Comparison of ENCODE assay signal across 38 cellular contexts in genomic region chr20:37810027-37810426, GRCh38.
"Had no signal": no experiment of that assay in that cellular context is flagged by ENCODE, and none has a peak within 500 bp of the region (broad histone marks: within the 10 kb centered on the region; RNA-seq: fewer than 3 reads in every experiment).

No MANE protein-coding gene starts in this region.

- H3K27ac ChIP-seq: adrenal gland, body of pancreas, brain microvascular endothelial cell, breast epithelium, VCaP had no signal

- H3K9me3 ChIP-seq: adrenal gland, body of pancreas, breast epithelium had no signal

- H3K27me3 Mint-ChIP-seq: activated B cell treated with CpG ODN at 0.5 μM for 24 hours; activated CD4-positive, alpha-beta memory T cell treated with anti-CD3 and anti-CD28 coated beads for 36 hours; activated CD4-positive, alpha-beta T cell treated with anti-CD3 and anti-CD28 coated beads, Interleukin-2, amount 10 ng/mL, durations not matched to agents 24 days and 14 days; activated CD8-positive, alpha-beta T cell treated with anti-CD3 and anti-CD28 coated beads for 36 hours; activated naive CD8-positive, alpha-beta T cell treated with anti-CD3 and anti-CD28 coated beads for 36 hours; activated T-helper 17 cell treated with anti-CD3 and anti-CD28 coated beads, Interleukin-2, amount 50 U/mL, for 72 hours had no signal

- H3K9me3 Mint-ChIP-seq: activated B cell treated with CpG ODN at 0.5 μM for 24 hours; activated CD4-positive, alpha-beta memory T cell treated with anti-CD3 and anti-CD28 coated beads for 36 hours; activated CD4-positive, alpha-beta T cell treated with anti-CD3 and anti-CD28 coated beads, Interleukin-2, amount 10 ng/mL, durations not matched to agents 24 days and 14 days; activated CD8-positive, alpha-beta T cell treated with anti-CD3 and anti-CD28 coated beads for 36 hours; activated naive CD4-positive, alpha-beta T cell treated with anti-CD3 and anti-CD28 coated beads for 36 hours; activated naive CD4-positive, alpha-beta T cell treated with anti-CD3 and anti-CD28 coated beads, Interleukin-2, amount 50 U/mL, for 72 hours; activated naive CD8-positive, alpha-beta T cell treated with anti-CD3 and anti-CD28 coated beads for 36 hours; activated T-cell treated with anti-CD3 and anti-CD28 coated beads, Interleukin-2, amount 50 U/mL, for 4 hours; activated T-cell treated with anti-CD3 and anti-CD28 coated beads, Interleukin-2, amount 50 U/mL, for 72 hours; activated T-helper 1 cell treated with anti-CD3 and anti-CD28 coated beads, Interleukin-12 subunit alpha, Interleukin-12 subunit beta, Interleukin-2, Interleukin-4 antibody, amounts not matched to agents 30 ng/mL and 10 ng/mL and 1 ng/mL, durations not matched to agents 14 hours and 24 hours and 36 hours; activated T-helper 17 cell treated with anti-CD3 and anti-CD28 coated beads, Interleukin-2, amount 50 U/mL, for 72 hours; T-helper 1 cell treated with Interleukin-12 subunit alpha and Interleukin-12 subunit beta and Interleukin-4 antibody, amounts not matched to agents 30 μg/mL and 1 μg/mL, for 36 hours; T-helper 2 cell treated with Interferon-gamma antibody and Interleukin-4, amounts not matched to agents 5 μg/mL and 100 μg/mL, for 36 hours had no signal

- H3K4me1 ChIP-seq: body of pancreas, breast epithelium had no signal

- H3K4me3 Mint-ChIP-seq: activated B cell treated with CpG ODN at 0.5 μM for 24 hours; activated CD4-positive, alpha-beta memory T cell treated with anti-CD3 and anti-CD28 coated beads for 36 hours; activated CD4-positive, alpha-beta T cell treated with anti-CD3 and anti-CD28 coated beads, Interleukin-2, amount 10 ng/mL, durations not matched to agents 24 days and 14 days; activated CD8-positive, alpha-beta T cell treated with anti-CD3 and anti-CD28 coated beads for 36 hours; activated naive CD4-positive, alpha-beta T cell treated with anti-CD3 and anti-CD28 coated beads for 36 hours; activated naive CD8-positive, alpha-beta T cell treated with anti-CD3 and anti-CD28 coated beads for 36 hours; activated T-cell treated with anti-CD3 and anti-CD28 coated beads, Interleukin-2, amount 50 U/mL, for 4 hours; activated T-cell treated with anti-CD3 and anti-CD28 coated beads, Interleukin-2, amount 50 U/mL, for 72 hours; activated T-helper 1 cell treated with anti-CD3 and anti-CD28 coated beads, Interleukin-12 subunit alpha, Interleukin-12 subunit beta, Interleukin-2, Interleukin-4 antibody, amounts not matched to agents 30 ng/mL and 10 ng/mL and 1 ng/mL, durations not matched to agents 14 hours and 24 hours and 36 hours; activated T-helper 17 cell treated with anti-CD3 and anti-CD28 coated beads, Interleukin-2, amount 50 U/mL, for 72 hours; T-helper 1 cell treated with Interleukin-12 subunit alpha and Interleukin-12 subunit beta and Interleukin-4 antibody, amounts not matched to agents 30 μg/mL and 1 μg/mL, for 36 hours; T-helper 2 cell treated with Interferon-gamma antibody and Interleukin-4, amounts not matched to agents 5 μg/mL and 100 μg/mL, for 36 hours had no signal

- H3K36me3 ChIP-seq: adrenal gland, brain microvascular endothelial cell, breast epithelium had no signal

- H3K27ac Mint-ChIP-seq: activated B cell treated with CpG ODN at 0.5 μM for 24 hours; activated CD4-positive, alpha-beta memory T cell treated with anti-CD3 and anti-CD28 coated beads for 36 hours; activated CD4-positive, alpha-beta T cell treated with anti-CD3 and anti-CD28 coated beads, Interleukin-2, amount 10 ng/mL, durations not matched to agents 24 days and 14 days; activated CD8-positive, alpha-beta T cell treated with anti-CD3 and anti-CD28 coated beads for 36 hours; activated naive CD4-positive, alpha-beta T cell treated with anti-CD3 and anti-CD28 coated beads for 36 hours; activated naive CD4-positive, alpha-beta T cell treated with anti-CD3 and anti-CD28 coated beads, Interleukin-2, amount 50 U/mL, for 72 hours; activated naive CD8-positive, alpha-beta T cell treated with anti-CD3 and anti-CD28 coated beads for 36 hours; activated T-cell treated with anti-CD3 and anti-CD28 coated beads, Interleukin-2, amount 50 U/mL, for 72 hours; activated T-helper 1 cell treated with anti-CD3 and anti-CD28 coated beads, Interleukin-12 subunit alpha, Interleukin-12 subunit beta, Interleukin-2, Interleukin-4 antibody, amounts not matched to agents 30 ng/mL and 10 ng/mL and 1 ng/mL, durations not matched to agents 14 hours and 24 hours and 36 hours; activated T-helper 17 cell treated with anti-CD3 and anti-CD28 coated beads, Interleukin-2, amount 50 U/mL, for 72 hours; T-helper 1 cell treated with Interleukin-12 subunit alpha and Interleukin-12 subunit beta and Interleukin-4 antibody, amounts not matched to agents 30 μg/mL and 1 μg/mL, for 36 hours; T-helper 2 cell treated with Interferon-gamma antibody and Interleukin-4, amounts not matched to agents 5 μg/mL and 100 μg/mL, for 36 hours had no signal

- H3K27me3 ChIP-seq: adrenal gland, body of pancreas, brain microvascular endothelial cell, breast epithelium had no signal

- H3K4me1 Mint-ChIP-seq: activated CD4-positive, alpha-beta T cell treated with anti-CD3 and anti-CD28 coated beads, Interleukin-2, amount 10 ng/mL, durations not matched to agents 24 days and 14 days; activated naive CD8-positive, alpha-beta T cell treated with anti-CD3 and anti-CD28 coated beads for 36 hours; activated T-helper 17 cell treated with anti-CD3 and anti-CD28 coated beads, Interleukin-2, amount 50 U/mL, for 72 hours had no signal

- H3K4me3 ChIP-seq: adrenal gland, body of pancreas, breast epithelium had no signal

- DNase-seq: activated B cell treated with CpG ODN at 0.5 μM for 24 hours; activated CD4-positive, alpha-beta memory T cell treated with anti-CD3 and anti-CD28 coated beads for 36 hours; activated CD4-positive, alpha-beta T cell treated with anti-CD3 and anti-CD28 coated beads for 4 hours; activated CD4-positive, alpha-beta T cell treated with anti-CD3 and anti-CD28 coated beads, Interleukin-2, amount 10 ng/mL, durations not matched to agents 24 days and 14 days; activated CD4-positive, alpha-beta T cell treated with anti-CD3 and anti-CD28 coated beads, Interleukin-2, amount 50 U/mL, for 1 hour; activated CD4-positive, alpha-beta T cell treated with anti-CD3 and anti-CD28 coated beads, Interleukin-2, amount 50 U/mL, for 4 hours; activated CD4-positive, CD25-positive, alpha-beta regulatory T cell treated with anti-CD3 and anti-CD28 coated beads, Interleukin-2, amount 50 U/mL, for 72 hours; activated CD8-positive, alpha-beta memory T cell treated with anti-CD3 and anti-CD28 coated beads, Interleukin-2, amount 50 U/mL, for 4 hours; activated CD8-positive, alpha-beta T cell treated with anti-CD3 and anti-CD28 coated beads for 36 hours; activated effector memory CD4-positive, alpha-beta T cell treated with anti-CD3 and anti-CD28 coated beads, Interleukin-2, amount 50 U/mL, for 16 hours; activated gamma-delta T cell treated with Interleukin-2 at 50 U/mL for 16 hours; activated naive CD4-positive, alpha-beta T cell; activated naive CD4-positive, alpha-beta T cell treated with anti-CD3 and anti-CD28 coated beads for 36 hours; activated naive CD4-positive, alpha-beta T cell treated with anti-CD3 and anti-CD28 coated beads, Interleukin-2, amount 50 U/mL, for 16 hours; activated naive CD8-positive, alpha-beta T cell treated with anti-CD3 and anti-CD28 coated beads for 36 hours; activated T-cell treated with anti-CD3 and anti-CD28 coated beads for 4 hours; activated T-cell treated with anti-CD3 and anti-CD28 coated beads, Interleukin-2, amount 50 U/mL, for 1 hour; activated T-cell treated with anti-CD3 and anti-CD28 coated beads, Interleukin-2, amount 50 U/mL, for 4 hours; activated T-cell treated with anti-CD3 and anti-CD28 coated beads, Interleukin-2, amount 50 U/mL, for 72 hours; adrenal gland; amniotic stem cell; aorta; body of pancreas; brain microvascular endothelial cell; central memory CD4-positive, alpha-beta T cell; SW 1271; T-helper 1 cell; T-helper 2 cell; T-helper 9 cell had no signal

- FAIRE-seq: astrocyte, TTC549 had no signal

- ATAC-seq: activated CD8-positive, alpha-beta T cell treated with anti-CD3 and anti-CD28 coated beads for 36 hours; activated naive CD4-positive, alpha-beta T cell treated with anti-CD3 and anti-CD28 coated beads, Interleukin-2, amount 50 U/mL, for 72 hours; activated T-cell treated with anti-CD3 and anti-CD28 coated beads, Interleukin-2, amount 50 U/mL, for 4 hours; activated T-cell treated with anti-CD3 and anti-CD28 coated beads, Interleukin-2, amount 50 U/mL, for 72 hours; activated T-helper 17 cell treated with anti-CD3 and anti-CD28 coated beads, Interleukin-2, amount 50 U/mL, for 72 hours; body of pancreas had no signal
